Comparison of ENCODE assay signal across 23 cellular contexts in genomic region chr17:22128723-22129122, GRCh38.
"Had no signal": no experiment of that assay in that cellular context is flagged by ENCODE, and none has a peak within 500 bp of the region (broad histone marks: within the 10 kb centered on the region; RNA-seq: fewer than 3 reads in every experiment).

No MANE protein-coding gene starts in this region.

- H3K4me1 Mint-ChIP-seq: naive thymus-derived CD4-positive, alpha-beta T cell; nephron progenitor cell; stimulated activated memory B cell treated with anti-CD40 and anti-IgM and Interleukin-4, amounts not matched to agents 10 μg/mL and 1 μg/mL and 100 μg/mL, for 72 hours had no signal

- H3K36me3 Mint-ChIP-seq: naive thymus-derived CD4-positive, alpha-beta T cell; stimulated activated memory B cell treated with anti-CD40 and anti-IgM and Interleukin-4, amounts not matched to agents 10 μg/mL and 1 μg/mL and 100 μg/mL, for 72 hours had no signal

- H3K27me3 ChIP-seq: esophagus muscularis mucosa, gastrocnemius medialis, heart right ventricle, spleen, tibial artery, upper lobe of left lung, vagina had no signal

- H3K4me1 ChIP-seq: esophagus muscularis mucosa, gastrocnemius medialis, heart right ventricle, spleen, tibial artery, upper lobe of left lung, vagina had no signal

- H3K27ac Mint-ChIP-seq: effector memory CD8-positive, alpha-beta T cell; naive thymus-derived CD4-positive, alpha-beta T cell; nephron progenitor cell; stimulated activated memory B cell treated with anti-CD40 and anti-IgM and Interleukin-4, amounts not matched to agents 10 μg/mL and 1 μg/mL and 100 μg/mL, for 72 hours; stimulated activated naive CD8-positive, alpha-beta T cell treated with anti-CD3 and anti-CD28 coated beads, Interleukin-15, Interleukin-2, amounts not matched to agents 100 ng/mL and 50 ng/mL, for 24 hours had no signal

- H3K4me3 Mint-ChIP-seq: effector memory CD8-positive, alpha-beta T cell; naive thymus-derived CD4-positive, alpha-beta T cell; nephron progenitor cell; stimulated activated memory B cell treated with anti-CD40 and anti-IgM and Interleukin-4, amounts not matched to agents 10 μg/mL and 1 μg/mL and 100 μg/mL, for 72 hours; stimulated activated naive CD8-positive, alpha-beta T cell treated with anti-CD3 and anti-CD28 coated beads, Interleukin-15, Interleukin-2, amounts not matched to agents 100 ng/mL and 50 ng/mL, for 24 hours had no signal

- H3K27ac ChIP-seq: epithelial cell of prostate, esophagus muscularis mucosa, gastrocnemius medialis, heart right ventricle, spleen, tibial artery, upper lobe of left lung, vagina had no signal

- H3K27me3 Mint-ChIP-seq: effector memory CD8-positive, alpha-beta T cell; naive thymus-derived CD4-positive, alpha-beta T cell; stimulated activated memory B cell treated with anti-CD40 and anti-IgM and Interleukin-4, amounts not matched to agents 10 μg/mL and 1 μg/mL and 100 μg/mL, for 72 hours; stimulated activated naive CD8-positive, alpha-beta T cell treated with anti-CD3 and anti-CD28 coated beads, Interleukin-15, Interleukin-2, amounts not matched to agents 100 ng/mL and 50 ng/mL, for 24 hours had no signal

- H3K36me3 ChIP-seq: esophagus muscularis mucosa, gastrocnemius medialis, heart right ventricle, spleen, tibial artery, upper lobe of left lung, vagina had no signal

- H3K9me3 ChIP-seq: esophagus muscularis mucosa, gastrocnemius medialis, tibial artery, vagina had no signal

- ATAC-seq: effector memory CD8-positive, alpha-beta T cell; gastrocnemius medialis; heart right ventricle; left lobe of liver; naive thymus-derived CD4-positive, alpha-beta T cell; sciatic nerve; stimulated activated memory B cell treated with anti-CD40 and anti-IgM and Interleukin-4, amounts not matched to agents 10 μg/mL and 1 μg/mL and 100 μg/mL, for 72 hours had no signal

- FAIRE-seq: islet of Langerhans had no signal

- H3K4me3 ChIP-seq: esophagus muscularis mucosa, gastrocnemius medialis, heart right ventricle, spleen, tibial artery, upper lobe of left lung, vagina had no signal

- DNase-seq: effector memory CD8-positive, alpha-beta T cell; gastrocnemius medialis; heart right ventricle; hypothalamus; kidney glomerular epithelial cell; mammary epithelial cell; naive thymus-derived CD4-positive, alpha-beta T cell; nephron progenitor cell; posterior cingulate gyrus; spleen; stimulated activated CD4-positive, alpha-beta T cell treated with anti-CD3 and anti-CD28 coated beads, Interleukin-15, amount 100 ng/mL, for 24 hours; stimulated activated CD4-positive, alpha-beta T cell treated with anti-CD3 and anti-CD28 coated beads, Interleukin-1b, Interleukin-23, amount 100 ng/mL, for 48 hours; stimulated activated CD4-positive, alpha-beta T cell treated with anti-CD3 and anti-CD28 coated beads, Interleukin-4, amount 100 ng/mL, for 24 hours; tibial artery; upper lobe of left lung had no signal
